ENCODE assay signal across 8 cellular contexts in genomic region chr14:50773632-50774541, GRCh38. TPM values are rescaled to one million over a fixed set of nuclear protein-coding genes. Genes with fewer than 3 reads are reported as not detected.
DNase-seq lines count a peak whose midpoint lies in the region; ATAC-seq, FAIRE-seq and TF ChIP-seq lines count a peak whose summit lies in the region.

No MANE protein-coding gene starts in this region.

- FAIRE-seq in G401.6 (lab: Jason Lieb, UNC) (peak; percentile 42), GM12892 (lab: Jason Lieb, UNC) (no peak)

- no peaks in the 10 kb centered on the region for H3K9me3 ChIP-seq in gastrocnemius medialis

- DNase-seq in A172 (ENCODE audit: low spot score) = peak; percentile 43
- peak; percentile 55 for DNase-seq in NCI-H2227 (lab: John Stamatoyannopoulos, UW; ENCODE audit: unreplicated experiment)
- peak in 1 of 2 donors; percentile 56 for DNase-seq in activated naive CD4-positive, alpha-beta T cell treated with anti-CD3 and anti-CD28 coated beads, Interleukin-2, amount 50 U/mL, for 72 hours (ENCODE audit: low spot score in 2 of 2)
- no peak for DNase-seq in left cardiac atrium
- peak in 1 of 2 donors; percentile 53 for DNase-seq in gastrocnemius medialis
- no peak for DNase-seq in RKO (ENCODE audit: low spot score)
- DNase-seq in GM12892 (ENCODE audit: insufficient read length) = no peak

- H3K27me3 ChIP-seq in gastrocnemius medialis = no peaks in the 10 kb centered on the region

- peaks cover 0 to 41% of the 10 kb centered on the region in 2 donors for H3K36me3 ChIP-seq in gastrocnemius medialis

- H3K27ac ChIP-seq in gastrocnemius medialis = peak overlapping the region in 3 of 4 donors; percentile 70 to 79 (median 79)

- H3K36me3 Mint-ChIP-seq in activated naive CD4-positive, alpha-beta T cell treated with anti-CD3 and anti-CD28 coated beads, Interleukin-2, amount 50 U/mL, for 72 hours = peaks cover 20 to 31% of the 10 kb centered on the region in 2 donors

- TF ChIP-seq POLR2A in gastrocnemius medialis (IDR thresholded peaks at IDR 0.05) = no peak
- no peak for TF ChIP-seq POLR2A in GM12892 (IDR thresholded peaks at IDR 0.05; ENCODE audit: low read depth, low read length)

- H3K4me1 ChIP-seq in gastrocnemius medialis = peaks cover 17 to 37% of the 10 kb centered on the region in 2 donors

- peak overlapping the region; percentile 30 to 75 for H3K27ac Mint-ChIP-seq in activated naive CD4-positive, alpha-beta T cell treated with anti-CD3 and anti-CD28 coated beads, Interleukin-2, amount 50 U/mL, for 72 hours

- peak; percentile 59 to 63 for ATAC-seq in activated naive CD4-positive, alpha-beta T cell treated with anti-CD3 and anti-CD28 coated beads, Interleukin-2, amount 50 U/mL, for 72 hours
- ATAC-seq in left cardiac atrium = peak; percentile 58 to 60
- peak; percentile 48 to 74 for ATAC-seq in gastrocnemius medialis

- intact Hi-C loops in left cardiac atrium (cut with DNase I) = loop anchor here in 1 of 2 donors (5.0 kb wide), 1 partner anchor 147 kb away; no protein-coding TSS in a partner anchor
- intact Hi-C loops in gastrocnemius medialis (cut with DNase I; ENCODE audit: low total_unique reads) = loop anchor here (1.0 to 10.0 kb wide), 3 partner anchors 106 to 909 kb away; partner anchors contain the start of gene SAV1

- no peaks in the 10 kb centered on the region for H3K9me3 Mint-ChIP-seq in activated naive CD4-positive, alpha-beta T cell treated with anti-CD3 and anti-CD28 coated beads, Interleukin-2, amount 50 U/mL, for 72 hours

- no peak overlapping the region for H3K4me3 ChIP-seq in gastrocnemius medialis

- in situ Hi-C loops in gastrocnemius medialis (cut with MboI; ENCODE audit: low sequenced_read_pairs in 4 of 4) = loop anchor here in 3 of 4 donors (10.0 kb wide), 4 partner anchors 159 to 229 kb away; no protein-coding TSS in a partner anchor

- peak; percentile 58 to 87 (median 79) for TF ChIP-seq CTCF in gastrocnemius medialis (IDR thresholded peaks at IDR 0.05 in 4 of 5, conservative IDR thresholded peaks at IDR 0.05 in 1 of 5)

RNA-seq across cellular contexts. Expression of gene NIN, which starts 57.1 kb away (rescaled TPM):
- total RNA-seq in A172 (2014; rRNA removed; shearing (Covaris generic)) = 17.7 and 19.2 TPM in 2 replicates
- 10 to 100 TPM; 29.5 to 61.4 TPM for total RNA-seq in activated naive CD4-positive, alpha-beta T cell treated with anti-CD3 and anti-CD28 coated beads, Interleukin-2, amount 50 U/mL, for 72 hours
- total RNA-seq in left cardiac atrium = 10 to 100 TPM; 31.8 to 41.9 TPM
- total RNA-seq in gastrocnemius medialis = 10 to 100 TPM; 16.2 to 49.3 (median 29.2) TPM
- polyA plus RNA-seq in GM12892 (2012; ENCODE audit: missing spikeins) = 56.2 TPM

Comparison
In these comparisons a context has a peak if more than half of its experiments do, and no peak if none do; other contexts are left out.
1. DNase-seq: peak in A172 (single experiment) and NCI-H2227 (single experiment); none in left cardiac atrium (single experiment), RKO (single experiment) and GM12892 (single experiment).
2. Peak in every context shown above with its lines, with median percentiles within 50 percentile points of each other: ATAC-seq.